In genomic region chr4:26860157-26860921, GRCh38 we compare ENCODE assay signal across 8 cellular contexts. TPM values are rescaled to one million over a fixed set of nuclear protein-coding genes. Genes with fewer than 3 reads are reported as not detected.
DNase-seq lines count a peak whose midpoint lies in the region; ATAC-seq, FAIRE-seq and TF ChIP-seq lines count a peak whose summit lies in the region.

Gene STIM2, plus strand, starts transcription at chr4:26860841.

- no peaks in the 10 kb centered on the region for H3K9me3 Mint-ChIP-seq in activated T-cell treated with anti-CD3 and anti-CD28 coated beads, Interleukin-2, amount 50 U/mL, for 72 hours

- H3K4me1 ChIP-seq in DOHH2 (ENCODE audit: control insufficient read depth, low read length) (peaks cover 54% of the 10 kb centered on the region), esophagus muscularis mucosa (peaks cover 26 to 52% (median 39%) of the 10 kb centered on the region in 4 donors)

- TF ChIP-seq EP300 in esophagus muscularis mucosa (IDR thresholded peaks at IDR 0.05), result no peak

- ATAC-seq in GM21786 (IDR thresholded peaks at IDR 0.05; ENCODE audit: unreplicated experiment), result peak; percentile 56
- peak; percentile 75 to 77 for ATAC-seq in activated T-cell treated with anti-CD3 and anti-CD28 coated beads, Interleukin-2, amount 50 U/mL, for 72 hours (replicated peaks in 1 of 2)

- peak within 1 kb of the TSS; percentile 94 to 96 for H3K4me3 Mint-ChIP-seq in activated T-cell treated with anti-CD3 and anti-CD28 coated beads, Interleukin-2, amount 50 U/mL, for 72 hours

- TF ChIP-seq CTCF in DOHH2 (IDR thresholded peaks at IDR 0.05; ENCODE audit: low read depth, low read length, poor library complexity, severe bottlenecking) (peak; percentile 73), esophagus muscularis mucosa (IDR thresholded peaks at IDR 0.05) (peak in 2 of 3 experiments; percentile 34 to 37)

- no peaks in the 10 kb centered on the region for H3K27me3 Mint-ChIP-seq in activated T-cell treated with anti-CD3 and anti-CD28 coated beads, Interleukin-2, amount 50 U/mL, for 72 hours (ENCODE audit: low read depth)

- intact Hi-C loops in esophagus muscularis mucosa (cut with DNase I), result loop anchor here (5.0 kb wide), 1 partner anchor 948 kb away; the partner anchor contains the start of gene SMIM20

- 0 out of 2 replicates have a peak, but pooled peaks cover 7% of the 10 kb centered on the region for H4K20me1 ChIP-seq in DOHH2 (ENCODE audit: control insufficient read depth, insufficient read depth, low read depth, low read length)

- peaks cover 70% of the 10 kb centered on the region for H3K79me2 ChIP-seq in DOHH2 (ENCODE audit: control insufficient read depth, low read length)

- peak within 1 kb of the TSS; percentile 99 for H3K27ac Mint-ChIP-seq in activated T-cell treated with anti-CD3 and anti-CD28 coated beads, Interleukin-2, amount 50 U/mL, for 72 hours

- peaks cover 3 to 4% of the 10 kb centered on the region in 2 donors for H3K36me3 Mint-ChIP-seq in activated T-cell treated with anti-CD3 and anti-CD28 coated beads, Interleukin-2, amount 50 U/mL, for 72 hours (ENCODE audit: insufficient read depth in 2 of 2)

- H3K4me3 ChIP-seq in DOHH2 (ENCODE audit: low read length) (peak within 1 kb of the TSS; percentile 89), esophagus muscularis mucosa (peak within 1 kb of the TSS; percentile 79 to 85 (median 82))

- peak within 1 kb of the TSS; percentile 85 for H3K27ac ChIP-seq in DOHH2 (ENCODE audit: low read depth, low read length)
- peak within 1 kb of the TSS; percentile 71 for H3K27ac ChIP-seq in KOPT-K1 (ENCODE audit: low read depth, low read length, poor library complexity, severe bottlenecking)
- peak within 1 kb of the TSS; percentile 95 to 96 (median 96) for H3K27ac ChIP-seq in esophagus muscularis mucosa (replicated peaks in 1 of 4)

- H3K27me3 ChIP-seq in DOHH2 (ENCODE audit: control insufficient read depth, low read length), result no peaks in the 10 kb centered on the region
- H3K27me3 ChIP-seq in esophagus muscularis mucosa, result no peaks in the 10 kb centered on the region

- FAIRE-seq in RCC 7860 (lab: Jason Lieb, UNC), result peak; percentile 55

- peaks cover 65% of the 10 kb centered on the region for H3K4me1 Mint-ChIP-seq in activated T-cell treated with anti-CD3 and anti-CD28 coated beads, Interleukin-2, amount 50 U/mL, for 72 hours (ENCODE audit: low read depth)

- H3K4me2 ChIP-seq in DOHH2 (ENCODE audit: low read length), result peak within 1 kb of the TSS; percentile 89

- no peaks in the 10 kb centered on the region for H3K9me3 ChIP-seq in DOHH2 (ENCODE audit: control insufficient read depth, insufficient read depth, low read length)
- H3K9me3 ChIP-seq in KOPT-K1 (ENCODE audit: insufficient read depth, low read length, poor library complexity, severe bottlenecking), result no peaks in the 10 kb centered on the region
- H3K9me3 ChIP-seq in esophagus muscularis mucosa, result no peaks in the 10 kb centered on the region

- WGBS in esophagus muscularis mucosa, result 1% methylated on average over 59 of the region's 74 CpGs

- H3K9me2 ChIP-seq in DOHH2 (replicated peaks; ENCODE audit: control insufficient read depth, low read length), result no peaks in the 10 kb centered on the region

- peak; percentile 53 for TF ChIP-seq POLR2A in esophagus muscularis mucosa (IDR thresholded peaks at IDR 0.05; ENCODE audit: low read depth)

- H3F3A ChIP-seq in DOHH2 (ENCODE audit: control insufficient read depth, insufficient read depth), result peaks cover 24% of the 10 kb centered on the region

- H3K36me3 ChIP-seq in DOHH2 (ENCODE audit: control insufficient read depth, low read length) (peaks cover 47% of the 10 kb centered on the region), KOPT-K1 (ENCODE audit: insufficient read depth, low read length) (no peaks in the 10 kb centered on the region), esophagus muscularis mucosa (no peaks in the 10 kb centered on the region)

- peak; percentile 92 for DNase-seq in RCC 7860 (ENCODE audit: low spot score)
- peak; percentile 97 to 99 for DNase-seq in activated T-cell treated with anti-CD3 and anti-CD28 coated beads, Interleukin-2, amount 50 U/mL, for 72 hours
- peak; percentile 99 for DNase-seq in esophagus muscularis mucosa (ENCODE audit: extremely low spot score)
- DNase-seq in myocyte (ENCODE audit: low read depth), result peak; percentile 98
- DNase-seq in stimulated activated CD8-positive, alpha-beta memory T cell treated with anti-CD3 and anti-CD28 coated beads, Interleukin-7, amount 100 ng/mL, for 48 hours (ENCODE audit: extremely low read depth in 1 of 2, low read depth in 1 of 2), result peak; percentile 94 to 99

RNA-seq across cellular contexts. Expression of gene STIM2, which starts in this region (rescaled TPM):
- total RNA-seq in activated T-cell treated with anti-CD3 and anti-CD28 coated beads, Interleukin-2, amount 50 U/mL, for 72 hours, result 10 to 100 TPM; 39.6 to 47.0 TPM
- total RNA-seq in esophagus muscularis mucosa (10 to 100 TPM in 2 of 4 donors, 1 to 10 TPM in 2; 9.6 to 12.2 (median 10.1) TPM), myocyte (32.4 and 49.1 TPM in 2 replicates)
- polyA plus RNA-seq in myocyte (2012), result 13.7 TPM

Comparison
In these comparisons a context has a peak if more than half of its experiments do, and no peak if none do; other contexts are left out.
1. Peak in every context shown above with its lines: DNase-seq, ATAC-seq, H3K4me3 ChIP-seq and H3K27ac ChIP-seq.